In the genomic region with DNA sequence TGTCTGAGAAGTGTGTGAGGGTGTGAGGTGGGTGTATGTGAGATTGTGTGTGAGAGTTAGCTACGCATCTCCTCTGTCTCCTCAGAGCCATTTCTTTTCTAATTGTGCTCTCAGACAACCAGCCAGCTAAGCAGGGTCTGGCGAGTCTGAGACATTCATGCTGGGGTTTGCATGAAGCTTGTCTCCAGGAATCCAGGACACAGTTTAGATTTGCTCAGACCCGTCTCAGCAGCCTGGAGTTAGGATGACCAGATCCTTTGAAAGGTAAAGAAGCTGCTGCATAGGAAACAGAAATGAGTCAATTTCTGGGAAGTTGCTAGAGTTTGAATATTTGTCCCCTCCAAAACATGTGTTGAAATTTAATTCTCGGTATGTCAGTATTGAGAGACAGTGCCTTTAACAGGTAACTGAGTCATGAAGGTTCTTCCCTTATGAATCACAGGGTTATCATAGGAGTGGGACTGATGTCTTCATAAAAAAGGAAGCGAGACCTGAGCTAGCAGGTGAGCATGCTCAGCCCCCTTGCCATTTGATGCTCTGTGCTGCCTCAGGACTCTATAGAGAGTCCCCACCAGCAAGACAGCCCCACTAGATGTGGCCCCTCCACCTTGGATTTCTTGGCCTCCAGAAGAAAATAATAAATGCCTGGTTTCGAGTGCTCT, we compare ENCODE assay signal across 8 cellular contexts.
DNase-seq lines count a peak whose midpoint lies in the region; ATAC-seq and TF ChIP-seq lines count a peak whose summit lies in the region.
"Not testable (repeated sequence)": the region's sequence is repeated elsewhere in the genome, so short reads cannot be mapped to it uniquely, and the experiment has no call there.

No MANE protein-coding gene starts in this region.

- ATAC-seq in activated CD4-positive, CD25-positive, alpha-beta regulatory T cell treated with anti-CD3 and anti-CD28 coated beads, Interleukin-2, amount 50 U/mL, for 24 hours: peak; percentile 78 to 83
- ATAC-seq in activated CD8-positive, alpha-beta memory T cell treated with anti-CD3 and anti-CD28 coated beads, Interleukin-2, amount 10 ng/mL, durations not matched to agents 7 days and 5 days: peak; percentile 53
- ATAC-seq in naive B cell (ENCODE audit: low read depth in 2 of 2): peak; percentile 58 to 67

- H3K4me1 ChIP-seq in CD4-positive, alpha-beta memory T cell (ENCODE audit: insufficient read depth, low read length); OCI-LY3 (ENCODE audit: low read length): not testable (repeated sequence)

- H3K9me3 Mint-ChIP-seq in CD4-positive, alpha-beta memory T cell; activated CD8-positive, alpha-beta memory T cell treated with anti-CD3 and anti-CD28 coated beads, Interleukin-2, amount 10 ng/mL, durations not matched to agents 7 days and 5 days (ENCODE audit: low read depth); MCF 10A (ENCODE audit: unreplicated experiment); naive B cell; stimulated activated naive CD8-positive, alpha-beta T cell treated with anti-CD3 and anti-CD28 coated beads, Interleukin-15, Interleukin-2, amounts not matched to agents 100 ng/mL and 50 ng/mL, for 24 hours: not testable (repeated sequence)

- H3K4me2 ChIP-seq in OCI-LY3 (ENCODE audit: low read length): peak overlapping the region; percentile 52; the same call in 1 of the 2 replicates

- not testable (repeated sequence) for H2AFZ ChIP-seq in OCI-LY3 (ENCODE audit: low read depth, low read length)

- intact Hi-C loops in CD4-positive, alpha-beta memory T cell (cut with micrococcal nuclease); MCF 10A (cut with micrococcal nuclease): not testable (repeated sequence)

- H3K27ac Mint-ChIP-seq in CD4-positive, alpha-beta memory T cell: peak overlapping the region in 6 of 7 donors; percentile 72 to 90 (median 84)
- H3K27ac Mint-ChIP-seq in activated CD8-positive, alpha-beta memory T cell treated with anti-CD3 and anti-CD28 coated beads, Interleukin-2, amount 10 ng/mL, durations not matched to agents 7 days and 5 days: peak overlapping the region; percentile 59
- peak overlapping the region; percentile 74 for H3K27ac Mint-ChIP-seq in MCF 10A (ENCODE audit: low read depth, unreplicated experiment)
- not testable (repeated sequence) for H3K27ac Mint-ChIP-seq in naive B cell
- H3K27ac Mint-ChIP-seq in stimulated activated naive CD8-positive, alpha-beta T cell treated with anti-CD3 and anti-CD28 coated beads, Interleukin-15, Interleukin-2, amounts not matched to agents 100 ng/mL and 50 ng/mL, for 24 hours: peak overlapping the region; percentile 95

- not testable (repeated sequence) for H3K4me1 Mint-ChIP-seq in CD4-positive, alpha-beta memory T cell; activated CD8-positive, alpha-beta memory T cell treated with anti-CD3 and anti-CD28 coated beads, Interleukin-2, amount 10 ng/mL, durations not matched to agents 7 days and 5 days; MCF 10A (ENCODE audit: insufficient read depth, unreplicated experiment); naive B cell
- H3K4me1 Mint-ChIP-seq in stimulated activated naive CD8-positive, alpha-beta T cell treated with anti-CD3 and anti-CD28 coated beads, Interleukin-15, Interleukin-2, amounts not matched to agents 100 ng/mL and 50 ng/mL, for 24 hours (ENCODE audit: low read depth): peaks cover 23% of the 10 kb centered on the region

- H3K9ac ChIP-seq in OCI-LY3 (ENCODE audit: low read length): peak overlapping the region; percentile 56; the same call in 1 of the 2 replicates

- not testable (repeated sequence) for DNase-seq in CD4-positive, alpha-beta memory T cell; activated CD8-positive, alpha-beta memory T cell treated with anti-CD3 and anti-CD28 coated beads, Interleukin-2, amount 10 ng/mL, durations not matched to agents 7 days and 5 days; MCF 10A (ENCODE audit: unreplicated experiment); naive B cell
- peak; percentile 34 for DNase-seq in activated naive CD4-positive, alpha-beta T cell treated with anti-CD3 and anti-CD28 coated beads, Interleukin-2, amount 50 U/mL, for 16 hours

- not testable (repeated sequence) for H3K27ac ChIP-seq in CD4-positive, alpha-beta memory T cell (ENCODE audit: low read depth, low read length)
- H3K27ac ChIP-seq in OCI-LY3 (ENCODE audit: low read length): peak overlapping the region; percentile 71

- H3K4me3 ChIP-seq in CD4-positive, alpha-beta memory T cell (ENCODE audit: low read length in 2 of 2); OCI-LY3 (ENCODE audit: low read length): not testable (repeated sequence)

- H3K27me3 ChIP-seq in CD4-positive, alpha-beta memory T cell (ENCODE audit: insufficient read depth, low read length); OCI-LY3 (ENCODE audit: low read depth, low read length): not testable (repeated sequence)

- TF ChIP-seq CTCF in OCI-LY3 (IDR thresholded peaks at IDR 0.05; ENCODE audit: low read depth, low read length); MCF 10A (IDR thresholded peaks at IDR 0.05; ENCODE audit: unreplicated experiment): not testable (repeated sequence)

- CTCF ChIA-PET in CD4-positive, alpha-beta memory T cell (lab: Charles Lee; ENCODE audit: partially characterized antibody); activated CD8-positive, alpha-beta memory T cell treated with anti-CD3 and anti-CD28 coated beads, Interleukin-2, amount 10 ng/mL, durations not matched to agents 7 days and 5 days (lab: Charles Lee); MCF 10A (lab: Yijun Ruan, JAX): not testable (repeated sequence)

- POLR2A ChIA-PET in CD4-positive, alpha-beta memory T cell (lab: Charles Lee; ENCODE audit: partially characterized antibody); MCF 10A (lab: Yijun Ruan, JAX): not testable (repeated sequence)

- not testable (repeated sequence) for H3K36me3 Mint-ChIP-seq in CD4-positive, alpha-beta memory T cell; activated CD8-positive, alpha-beta memory T cell treated with anti-CD3 and anti-CD28 coated beads, Interleukin-2, amount 10 ng/mL, durations not matched to agents 7 days and 5 days; MCF 10A (ENCODE audit: insufficient read depth, unreplicated experiment); naive B cell; stimulated activated naive CD8-positive, alpha-beta T cell treated with anti-CD3 and anti-CD28 coated beads, Interleukin-15, Interleukin-2, amounts not matched to agents 100 ng/mL and 50 ng/mL, for 24 hours (ENCODE audit: low read depth)

- BruUV-seq in MCF 10A (replicated peaks; lab: Mats Ljungman, UMichigan): not testable (repeated sequence)

- not testable (repeated sequence) for H3K79me2 ChIP-seq in OCI-LY3 (ENCODE audit: low read length)

- not testable (repeated sequence) for H3K36me3 ChIP-seq in CD4-positive, alpha-beta memory T cell (ENCODE audit: insufficient read depth, low read length); OCI-LY3 (replicated peaks; ENCODE audit: low read depth, low read length)

- not testable (repeated sequence) for H4K20me1 ChIP-seq in OCI-LY3 (ENCODE audit: insufficient read depth, low read length)

- H3K27me3 Mint-ChIP-seq in CD4-positive, alpha-beta memory T cell; activated CD8-positive, alpha-beta memory T cell treated with anti-CD3 and anti-CD28 coated beads, Interleukin-2, amount 10 ng/mL, durations not matched to agents 7 days and 5 days; MCF 10A (ENCODE audit: insufficient read depth, unreplicated experiment); naive B cell; stimulated activated naive CD8-positive, alpha-beta T cell treated with anti-CD3 and anti-CD28 coated beads, Interleukin-15, Interleukin-2, amounts not matched to agents 100 ng/mL and 50 ng/mL, for 24 hours: not testable (repeated sequence)

- H3K9me3 ChIP-seq in CD4-positive, alpha-beta memory T cell (ENCODE audit: control insufficient read depth in 1 of 2, low read length in 2 of 2); OCI-LY3 (ENCODE audit: insufficient read depth, low read length): not testable (repeated sequence)

- H3K4me3 Mint-ChIP-seq in CD4-positive, alpha-beta memory T cell: peak overlapping the region in 3 of 8 donors; percentile 5 to 55 (median 45)
- not testable (repeated sequence) for H3K4me3 Mint-ChIP-seq in activated CD8-positive, alpha-beta memory T cell treated with anti-CD3 and anti-CD28 coated beads, Interleukin-2, amount 10 ng/mL, durations not matched to agents 7 days and 5 days; MCF 10A (ENCODE audit: unreplicated experiment); naive B cell
- H3K4me3 Mint-ChIP-seq in stimulated activated naive CD8-positive, alpha-beta T cell treated with anti-CD3 and anti-CD28 coated beads, Interleukin-15, Interleukin-2, amounts not matched to agents 100 ng/mL and 50 ng/mL, for 24 hours: peak overlapping the region; percentile 42
